19 cellular contexts compared by ENCODE assay signal in genomic region chr1:89919174-89919573, GRCh38.
"Had no signal": no experiment of that assay in that cellular context is flagged by ENCODE, and none has a peak within 500 bp of the region (broad histone marks: within the 10 kb centered on the region; RNA-seq: fewer than 3 reads in every experiment).

No MANE protein-coding gene starts in this region.

- DNase-seq: activated CD4-positive, alpha-beta memory T cell treated with anti-CD3 and anti-CD28 coated beads, Interleukin-2, amount 10 ng/mL, durations not matched to agents 7 days and 5 days; activated CD4-positive, alpha-beta T cell treated with anti-CD3 and anti-CD28 coated beads for 4 hours; activated effector memory CD4-positive, alpha-beta T cell treated with Interleukin-2 at 50 U/mL for 16 hours; activated T-cell treated with anti-CD3 and anti-CD28 coated beads, Interleukin-2, amount 50 U/mL, for 4 hours; amniotic stem cell; body of pancreas; caudate nucleus; colonic mucosa; effector CD4-positive, alpha-beta T cell; esophagus squamous epithelium; glutamatergic neuron; midbrain; naive B cell; ovary; sigmoid colon; T-helper 2 cell; transverse colon had no signal

- H3K27ac Mint-ChIP-seq: activated CD4-positive, alpha-beta memory T cell treated with anti-CD3 and anti-CD28 coated beads, Interleukin-2, amount 10 ng/mL, durations not matched to agents 7 days and 5 days; activated naive CD4-positive, alpha-beta T cell treated with anti-CD3 and anti-CD28 coated beads, Interleukin-2, amount 50 U/mL, for 72 hours; stimulated activated memory B cell treated with anti-CD40 and anti-IgM and Interleukin-4, amounts not matched to agents 10 μg/mL and 1 μg/mL and 100 μg/mL, for 72 hours had no signal

- H3K4me3 ChIP-seq: body of pancreas, colonic mucosa, esophagus squamous epithelium, ovary, sigmoid colon, transverse colon had no signal

- H3K27me3 Mint-ChIP-seq: activated CD4-positive, alpha-beta memory T cell treated with anti-CD3 and anti-CD28 coated beads, Interleukin-2, amount 10 ng/mL, durations not matched to agents 7 days and 5 days; naive B cell; stimulated activated memory B cell treated with anti-CD40 and anti-IgM and Interleukin-4, amounts not matched to agents 10 μg/mL and 1 μg/mL and 100 μg/mL, for 72 hours had no signal

- H3K9me3 Mint-ChIP-seq: activated naive CD4-positive, alpha-beta T cell treated with anti-CD3 and anti-CD28 coated beads, Interleukin-2, amount 50 U/mL, for 72 hours; stimulated activated memory B cell treated with anti-CD40 and anti-IgM and Interleukin-4, amounts not matched to agents 10 μg/mL and 1 μg/mL and 100 μg/mL, for 72 hours had no signal

- ATAC-seq: activated naive CD4-positive, alpha-beta T cell treated with anti-CD3 and anti-CD28 coated beads, Interleukin-2, amount 50 U/mL, for 72 hours; activated T-cell treated with anti-CD3 and anti-CD28 coated beads, Interleukin-2, amount 50 U/mL, for 4 hours; body of pancreas; stimulated activated memory B cell treated with anti-CD40 and anti-IgM and Interleukin-4, amounts not matched to agents 10 μg/mL and 1 μg/mL and 100 μg/mL, for 72 hours had no signal

- H3K36me3 ChIP-seq: colonic mucosa, ovary, sigmoid colon had no signal

- H3K9me3 ChIP-seq: body of pancreas, colonic mucosa, ovary, sigmoid colon, transverse colon had no signal

- H3K4me3 Mint-ChIP-seq: activated CD4-positive, alpha-beta memory T cell treated with anti-CD3 and anti-CD28 coated beads, Interleukin-2, amount 10 ng/mL, durations not matched to agents 7 days and 5 days; activated T-cell treated with anti-CD3 and anti-CD28 coated beads, Interleukin-2, amount 50 U/mL, for 4 hours; naive B cell; stimulated activated memory B cell treated with anti-CD40 and anti-IgM and Interleukin-4, amounts not matched to agents 10 μg/mL and 1 μg/mL and 100 μg/mL, for 72 hours had no signal

- H3K27me3 ChIP-seq: body of pancreas, colonic mucosa, ovary, sigmoid colon, transverse colon had no signal

- H3K4me1 ChIP-seq: body of pancreas, colonic mucosa, sigmoid colon, transverse colon had no signal

- H3K27ac ChIP-seq: body of pancreas, colonic mucosa, esophagus squamous epithelium, ovary, sigmoid colon, transverse colon had no signal
